19 cellular contexts compared by ENCODE assay signal in genomic region chr3:43203022-43203421, GRCh38.
DNase-seq lines count a peak whose midpoint lies in the region; ATAC-seq and TF ChIP-seq lines count a peak whose summit lies in the region.
"Had no signal": no experiment of that assay in that cellular context is flagged by ENCODE, and none has a peak within 500 bp of the region (broad histone marks: within the 10 kb centered on the region; RNA-seq: fewer than 3 reads in every experiment).

No MANE protein-coding gene starts in this region.

- peak overlapping the region; percentile 43 for H3K27ac Mint-ChIP-seq in type B pancreatic cell
- no peak overlapping the region for H3K27ac Mint-ChIP-seq in nephron progenitor cell
- H3K27ac Mint-ChIP-seq: CD4-positive, alpha-beta memory T cell had no signal

- H3K4me1 Mint-ChIP-seq in type B pancreatic cell (ENCODE audit: unreplicated experiment) (peaks cover 23% of the 10 kb centered on the region), nephron progenitor cell (peaks cover 17% of the 10 kb centered on the region)

- H3K27me3 Mint-ChIP-seq in type B pancreatic cell = peaks cover 18% of the 10 kb centered on the region
- peaks cover 7% of the 10 kb centered on the region for H3K27me3 Mint-ChIP-seq in nephron progenitor cell (ENCODE audit: low read depth, poor library complexity)

- ATAC-seq in SK-N-SH treated with all-trans-retinoic acid at 6 μM for 48 hours (peak; percentile 81), HG02759 (IDR thresholded peaks at IDR 0.05; ENCODE audit: unreplicated experiment) (no peak)
- ATAC-seq: HepG2, PC-3 had no signal

- H3K36me3 ChIP-seq in right atrium auricular region = no peaks in the 10 kb centered on the region
- H3K36me3 ChIP-seq: BLaER1 had no signal

- H3K9me3 ChIP-seq in right atrium auricular region = peaks cover 0 to 5% of the 10 kb centered on the region in 2 donors
- H3K9me3 ChIP-seq: BLaER1 had no signal

- H3K4me3 Mint-ChIP-seq in type B pancreatic cell (no peak overlapping the region), nephron progenitor cell (no peak overlapping the region)
- H3K4me3 Mint-ChIP-seq: CD4-positive, alpha-beta memory T cell had no signal

- peaks cover 8% of the 10 kb centered on the region for H3K9me3 Mint-ChIP-seq in type B pancreatic cell
- H3K9me3 Mint-ChIP-seq in nephron progenitor cell = peaks cover 23% of the 10 kb centered on the region

- no peak overlapping the region for H3K4me3 ChIP-seq in right atrium auricular region
- H3K4me3 ChIP-seq: BLaER1 had no signal

- TF ChIP-seq CTCF in right atrium auricular region (IDR thresholded peaks at IDR 0.05) = no peak
- no peak for TF ChIP-seq CTCF in type B pancreatic cell (conservative IDR thresholded peaks at IDR 0.05)
- TF ChIP-seq CTCF in nephron progenitor cell (IDR thresholded peaks at IDR 0.05) = no peak

- H3K4me1 ChIP-seq in right atrium auricular region = no peaks in the 10 kb centered on the region
- H3K4me1 ChIP-seq: BLaER1 had no signal

- intact Hi-C loops in cardiac septum (cut with DNase I) = no loop called here

- no peaks in the 10 kb centered on the region for H3K36me3 Mint-ChIP-seq in type B pancreatic cell
- H3K36me3 Mint-ChIP-seq in nephron progenitor cell (ENCODE audit: low read depth) = no peaks in the 10 kb centered on the region
- H3K36me3 Mint-ChIP-seq: CD4-positive, alpha-beta memory T cell had no signal

- no peak overlapping the region for H3K27ac ChIP-seq in right atrium auricular region
- H3K27ac ChIP-seq: BLaER1 had no signal

- DNase-seq in cardiac septum (ENCODE audit: low spot score) = peak; percentile 19
- DNase-seq in right atrium auricular region (ENCODE audit: low spot score) = no peak
- peak; percentile 91 for DNase-seq in dedifferentiated amniotic fluid mesenchymal stem cell (ENCODE audit: extremely low spot score)
- no peak for DNase-seq in type B pancreatic cell (ENCODE audit: extremely low spot score, unreplicated experiment)
- DNase-seq in nephron progenitor cell = no peak
- DNase-seq in nucleus accumbens (lab: John Stamatoyannopoulos, UW) = no peak
- DNase-seq: CD4-positive, alpha-beta memory T cell; KG1; NCI-H1105 treated with DMSO at 0.1 percent for 48 hours; NCI-H1694; NCI-H2081 treated with DMSO at 0.1 percent for 48 hours; NCI-H510A treated with DMSO at 0.1 percent for 48 hours; NCI-H774; PC-3; RPMI8226 had no signal

- no peaks in the 10 kb centered on the region for H3K27me3 ChIP-seq in right atrium auricular region
- H3K27me3 ChIP-seq: BLaER1 had no signal

TF ChIP-seq in SK-N-SH treated with all-trans-retinoic acid at 6 μM for 48 hours, 23 proteins besides CTCF, POLR2A, EP300 and RAD21:
- TF ChIP-seq ZFP3 (CRISPR knock-in tag; IDR thresholded peaks at IDR 0.05) = peak; percentile 52; the same call in 1 of the 2 replicates
- TF ChIP-seq ZNF70 (CRISPR knock-in tag; IDR thresholded peaks at IDR 0.05) = no peak
- peak; percentile 96 for TF ChIP-seq TCF4 (CRISPR knock-in tag; IDR thresholded peaks at IDR 0.05; ENCODE audit: borderline replicate concordance)
- peak; percentile 34; the same call in 1 of the 2 replicates for TF ChIP-seq CSRNP3 (CRISPR knock-in tag; IDR thresholded peaks at IDR 0.05)
- TF ChIP-seq ISL1 (CRISPR knock-in tag; IDR thresholded peaks at IDR 0.05) = peak; percentile 86
- TF ChIP-seq TSHZ2 (CRISPR knock-in tag; IDR thresholded peaks at IDR 0.05) = peak; percentile 98
- TF ChIP-seq ZNF8 (CRISPR knock-in tag; IDR thresholded peaks at IDR 0.05) = no peak; the same call in 1 of the 2 replicates
- peak; percentile 73; the same call in 1 of the 2 replicates for TF ChIP-seq GLIS3 (CRISPR knock-in tag; IDR thresholded peaks at IDR 0.05)
- 0 out of 2 replicates have a peak, but pooled peaks have one; percentile 33 for TF ChIP-seq CSDC2 (CRISPR knock-in tag; IDR thresholded peaks at IDR 0.05)
- peak; percentile 91 for TF ChIP-seq PATZ1 (CRISPR knock-in tag; IDR thresholded peaks at IDR 0.05; ENCODE audit: borderline replicate concordance)
- no peak for TF ChIP-seq ZFP30 (CRISPR knock-in tag; IDR thresholded peaks at IDR 0.05)
- peak; percentile 86; the same call in 1 of the 2 replicates for TF ChIP-seq ESRRG (CRISPR knock-in tag; IDR thresholded peaks at IDR 0.05)
- TF ChIP-seq CREB5 (CRISPR knock-in tag; IDR thresholded peaks at IDR 0.05; ENCODE audit: low read depth) = 0 out of 2 replicates have a peak, but pooled peaks have one; percentile 57
- 0 out of 2 replicates have a peak, but pooled peaks have one; percentile 14 for TF ChIP-seq SNAI2 (CRISPR knock-in tag; IDR thresholded peaks at IDR 0.05)

Comparison
In these comparisons a context has a peak if more than half of its experiments do, and no peak if none do; other contexts are left out.
1. DNase-seq: peak in cardiac septum (single experiment) and dedifferentiated amniotic fluid mesenchymal stem cell (single experiment); none in right atrium auricular region (single experiment), type B pancreatic cell (single experiment), nephron progenitor cell (single experiment) and nucleus accumbens (0 of 56).